Comparison of ENCODE assay signal across 8 cellular contexts in the genomic region with DNA sequence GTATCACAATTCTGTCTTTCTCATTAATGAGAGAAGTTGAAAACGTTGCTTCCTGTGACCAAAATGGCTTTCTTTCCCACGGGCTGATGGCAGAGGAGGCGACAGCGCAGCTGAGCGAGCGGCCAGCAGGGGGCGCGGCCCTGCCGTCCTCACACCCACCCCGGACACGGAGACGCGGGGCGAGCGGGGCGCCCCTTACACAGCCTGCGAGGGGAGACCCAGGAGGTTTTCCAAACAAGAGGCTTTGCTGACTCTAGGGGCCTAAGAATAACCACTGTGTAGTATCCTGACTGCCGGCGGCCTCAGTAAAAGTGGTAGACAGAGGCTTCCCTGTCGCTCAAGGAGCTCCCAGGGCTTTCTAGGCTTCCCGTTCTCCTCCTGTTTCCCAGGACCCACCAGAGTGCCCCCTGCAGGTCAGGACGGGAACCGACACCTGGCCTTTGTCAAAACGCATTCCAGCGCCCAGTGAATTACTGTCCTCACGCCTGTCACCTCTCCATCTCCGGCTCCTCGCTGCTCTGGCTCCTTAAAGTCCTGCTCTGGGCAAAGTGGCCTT. TPM values are rescaled to one million over a fixed set of nuclear protein-coding genes. Genes with fewer than 3 reads are reported as not detected.
A peak's percentile ranks its signal among the peaks of the same experiment; 100 is the strongest.
DNase-seq lines count a peak whose midpoint lies in the region; ATAC-seq and TF ChIP-seq lines count a peak whose summit lies in the region.

No MANE protein-coding gene starts in this region.

- CTCF ChIA-PET in AG04450 (lab: Charles Lee) = interaction anchor here (0.5 to 14.4 kb wide), 144 partner anchors 10 to 1477 kb away, joined by 3 to 1004 read pairs (median 5); a partner anchor contains a TSS

- H3K27ac ChIP-seq in AG04450 (ENCODE audit: low read depth, low read length) = no peak overlapping the region

- ATAC-seq in GM18868 (IDR thresholded peaks at IDR 0.05; ENCODE audit: unreplicated experiment) = peak; percentile 96
- ATAC-seq in HG03108 (IDR thresholded peaks at IDR 0.05; ENCODE audit: unreplicated experiment) = peak; percentile 96
- peak; percentile 99 for ATAC-seq in activated CD4-positive, CD25-positive, alpha-beta regulatory T cell treated with anti-CD3 and anti-CD28 coated beads, Interleukin-2, amount 50 U/mL, for 24 hours

- POLR2A ChIA-PET in AG04450 (lab: Yijun Ruan, JAX) = interaction anchor here (0.8 kb wide), 1 partner anchor 175 kb away, joined by 3 read pairs; no protein-coding TSS in a partner anchor

- H3K27me3 ChIP-seq in AG04450 (ENCODE audit: control insufficient read depth, insufficient read depth, low read length) (peaks cover 2% of the 10 kb centered on the region), kidney epithelial cell (ENCODE audit: control insufficient read depth, insufficient read depth, low read length) (no peaks in the 10 kb centered on the region)

- H3K36me3 ChIP-seq in kidney epithelial cell (ENCODE audit: control insufficient read depth, insufficient read depth, low read length) = no peaks in the 10 kb centered on the region

- peak overlapping the region; percentile 72 for H3K4me3 ChIP-seq in AG04450 (ENCODE audit: low read depth, low read length)
- H3K4me3 ChIP-seq in kidney epithelial cell (ENCODE audit: low read depth, low read length) = peak overlapping the region; percentile 48

- peak; percentile 79 for TF ChIP-seq CTCF in AG04450 (IDR thresholded peaks at IDR 0.05; ENCODE audit: low read depth, low read length)
- peak; percentile 79 for TF ChIP-seq CTCF in kidney epithelial cell (IDR thresholded peaks at IDR 0.05; ENCODE audit: insufficient read depth, low read length, poor library complexity, severe bottlenecking)

- H3K9me3 ChIP-seq in AG04450 (ENCODE audit: control insufficient read depth, insufficient read depth, low read length) = no peaks in the 10 kb centered on the region

- peak; percentile 54 for DNase-seq in AG04450 (ENCODE audit: low read depth, low spot score)
- peak; percentile 87 for DNase-seq in NCI-H2227 (lab: John Stamatoyannopoulos, UW; ENCODE audit: unreplicated experiment)
- DNase-seq in cerebellar cortex (ENCODE audit: low spot score) = peak; percentile 89
- DNase-seq in kidney epithelial cell (ENCODE audit: low read depth) = peak; percentile 42
- DNase-seq in stimulated activated CD4-positive, alpha-beta T cell treated with anti-CD3 and anti-CD28 coated beads, Interleukin-15, amount 100 ng/mL, for 24 hours = peak; percentile 90

RNA-seq across cellular contexts. Expression of a gene that starts 27.3 kb away (rescaled TPM):
- 5.9 and 6.3 TPM in 2 replicates for polyA plus RNA-seq in AG04450 (2011; rRNA removed)
- 2.3 and 3.7 TPM in 2 replicates for polyA minus RNA-seq in AG04450 (2011; rRNA and poly(A)+ RNA removed)
- total RNA-seq in kidney epithelial cell = 1.6 and 12.1 TPM in 2 replicates

RNA-seq across cellular contexts. Expression of a gene that starts 56.9 kb away (rescaled TPM):
- 0.56 and 0.77 TPM in 2 replicates for polyA plus RNA-seq in AG04450 (2011; rRNA removed)
- 1.5 and 1.8 TPM in 2 replicates for polyA minus RNA-seq in AG04450 (2011; rRNA and poly(A)+ RNA removed)
- 4.5 and 8.6 TPM in 2 replicates for total RNA-seq in kidney epithelial cell
